Comparison of ENCODE assay signal across 30 cellular contexts in genomic region chr4:153258750-153259149, GRCh38. TPM values are rescaled to one million over a fixed set of nuclear protein-coding genes. Genes with fewer than 3 reads are reported as not detected.
DNase-seq lines count a peak whose midpoint lies in the region; ATAC-seq and TF ChIP-seq lines count a peak whose summit lies in the region.
"Had no signal": no experiment of that assay in that cellular context is flagged by ENCODE, and none has a peak within 500 bp of the region (broad histone marks: within the 10 kb centered on the region; RNA-seq: fewer than 3 reads in every experiment).

No MANE protein-coding gene starts in this region.

- intact Hi-C loops in A673 (cut with micrococcal nuclease; ENCODE audit: unreplicated experiment) = no loop called here
- intact Hi-C loops in lower leg skin (cut with DNase I; ENCODE audit: low total_unique reads) = no loop called here

- CTCF ChIA-PET in A673 (lab: Charles Lee) = no interaction called here

- ATAC-seq in GM18502 (IDR thresholded peaks at IDR 0.05; ENCODE audit: poor library complexity, unreplicated experiment) (no peak), HG03571 (IDR thresholded peaks at IDR 0.05; ENCODE audit: unreplicated experiment) (no peak)
- ATAC-seq: effector memory CD8-positive, alpha-beta T cell; esophagus mucosa; lower lobe of right lung; psoas muscle; stimulated activated naive CD8-positive, alpha-beta T cell treated with anti-CD3 and anti-CD28 coated beads, Interleukin-15, amount 100 ng/mL, for 72 hours had no signal

- DNase-seq in A673 (ENCODE audit: low spot score) = peak; percentile 60
- DNase-seq in mesendoderm = no peak
- no peak for DNase-seq in lower leg skin (ENCODE audit: low spot score in 2 of 2)
- no peak for DNase-seq in foreskin melanocyte
- DNase-seq: activated CD4-positive, alpha-beta T cell treated with anti-CD3 and anti-CD28 coated beads for 4 hours; activated CD8-positive, alpha-beta memory T cell treated with anti-CD3 and anti-CD28 coated beads for 24 hours; activated gamma-delta T cell treated with Interleukin-2 at 50 U/mL for 16 hours; activated T-cell treated with anti-CD3 and anti-CD28 coated beads, Interleukin-2, amount 50 U/mL, for 1 hour; AML-193; brain microvascular endothelial cell; CD8-positive, alpha-beta memory T cell; DMS153; effector memory CD8-positive, alpha-beta T cell; kidney; lower lobe of right lung; MV-4-11; NCI-H2171; NCI-H524 treated with DMSO at 0.1 percent for 48 hours; psoas muscle; stimulated activated naive CD8-positive, alpha-beta T cell treated with anti-CD3 and anti-CD28 coated beads, Interleukin-15, amount 100 ng/mL, for 72 hours; T-helper 2 cell; transverse colon had no signal

- H2BK5ac ChIP-seq in mesendoderm (ENCODE audit: low read length) = no peak overlapping the region

- H3K18ac ChIP-seq in mesendoderm (ENCODE audit: low read length) = no peak overlapping the region

- TF ChIP-seq CTCF in A673 (conservative IDR thresholded peaks at IDR 0.05; ENCODE audit: low read depth, low read length) = no peak
- TF ChIP-seq CTCF in lower leg skin (IDR thresholded peaks at IDR 0.05) = no peak

- H3K9me3 ChIP-seq in A673 (ENCODE audit: low read depth, low read length, poor library complexity, severe bottlenecking) = peaks cover 17% of the 10 kb centered on the region
- peaks cover 8% of the 10 kb centered on the region; the same call in 1 of the 2 replicates for H3K9me3 ChIP-seq in HUES6 (ENCODE audit: control insufficient read depth, insufficient read depth, low read depth, low read length)

- H3K79me1 ChIP-seq in mesendoderm (ENCODE audit: low read length) = peaks cover 5% of the 10 kb centered on the region

- no peaks in the 10 kb centered on the region for H3K79me2 ChIP-seq in mesendoderm (ENCODE audit: control insufficient read depth, insufficient read depth, low read length)

- H2BK120ac ChIP-seq in mesendoderm (ENCODE audit: low read depth, low read length) = no peak overlapping the region

- H3K27ac ChIP-seq in A673 (ENCODE audit: low read depth, low read length, poor library complexity, severe bottlenecking) (peak overlapping the region; percentile 84), HUES6 (ENCODE audit: low read depth, low read length) (peak overlapping the region; percentile 89), cingulate gyrus (ENCODE audit: low read depth, low read length) (peak overlapping the region; percentile 54), mesendoderm (ENCODE audit: low read depth, low read length) (no peak overlapping the region)
- H3K27ac ChIP-seq: brain microvascular endothelial cell, hepatocyte, KMS-11, lower lobe of right lung, psoas muscle, RWPE1 had no signal

- H3K36me3 ChIP-seq in A673 (ENCODE audit: insufficient read depth, low read length, poor library complexity, severe bottlenecking) (peaks cover 6% of the 10 kb centered on the region), HUES6 (ENCODE audit: control insufficient read depth, insufficient read depth, low read length) (0 out of 2 replicates have a peak, but pooled peaks cover 3% of the 10 kb centered on the region), mesendoderm (ENCODE audit: control insufficient read depth, insufficient read depth, low read length) (no peaks in the 10 kb centered on the region)
- H3K36me3 ChIP-seq: brain microvascular endothelial cell, lower lobe of right lung, transverse colon had no signal

- no peak overlapping the region for H4K5ac ChIP-seq in mesendoderm (ENCODE audit: low read length)

- H3K9ac ChIP-seq in HUES6 (ENCODE audit: low read length) (peak overlapping the region; percentile 75), mesendoderm (ENCODE audit: low read length) (peak overlapping the region; percentile 18)
- H3K9ac ChIP-seq: KMS-11 had no signal

- H2AK5ac ChIP-seq in mesendoderm (ENCODE audit: low read length) = no peak overlapping the region

- H3K27me3 ChIP-seq in A673 (replicated peaks; ENCODE audit: insufficient read depth, low read depth, low read length, poor library complexity) (no peaks in the 10 kb centered on the region), HUES6 (ENCODE audit: control insufficient read depth, insufficient read depth, low read length) (no peaks in the 10 kb centered on the region), mesendoderm (ENCODE audit: insufficient read depth, low read length, poor library complexity) (no peaks in the 10 kb centered on the region)
- H3K27me3 ChIP-seq: brain microvascular endothelial cell, hepatocyte, transverse colon had no signal

- no TSS peak for BruUV-seq in A673 (replicated peaks; lab: Mats Ljungman, UMichigan)

- H3K4me3 ChIP-seq in A673 (ENCODE audit: low read depth, low read length, poor library complexity, severe bottlenecking) (peak overlapping the region; percentile 43), HUES6 (ENCODE audit: low read depth, low read length) (peak overlapping the region; percentile 70), mesendoderm (ENCODE audit: low read length) (no peak overlapping the region), lower leg skin (ENCODE audit: low read depth, poor library complexity, severe bottlenecking) (no peak overlapping the region)
- H3K4me3 ChIP-seq: hepatocyte, lower lobe of right lung, psoas muscle, transverse colon had no signal

- peaks cover 60% of the 10 kb centered on the region for H3K4me1 ChIP-seq in A673 (ENCODE audit: insufficient read depth, low read length, poor library complexity, severe bottlenecking)
- peaks cover 64% of the 10 kb centered on the region for H3K4me1 ChIP-seq in HUES6 (ENCODE audit: control insufficient read depth, insufficient read depth, low read length)
- H3K4me1 ChIP-seq in mesendoderm (ENCODE audit: control insufficient read depth, low read depth, low read length) = peaks cover 9% of the 10 kb centered on the region
- H3K4me1 ChIP-seq: lower lobe of right lung, psoas muscle had no signal

- H3K4me2 ChIP-seq in mesendoderm (ENCODE audit: low read length) = no peak overlapping the region
- H3K4me2 ChIP-seq: hepatocyte, KMS-11 had no signal

- no peak for TF ChIP-seq POLR2A in lower leg skin (IDR thresholded peaks at IDR 0.05)

- POLR2A ChIA-PET in A673 (lab: Charles Lee; ENCODE audit: low non-redundant PET) = interaction anchor here (0.5 kb wide), 1 partner anchor 59 kb away, joined by 6 read pairs; no protein-coding TSS in a partner anchor

- no peak overlapping the region for H2BK15ac ChIP-seq in mesendoderm (replicated peaks; ENCODE audit: low read depth)

- H4K8ac ChIP-seq in mesendoderm (ENCODE audit: low read depth, low read length) = no peak overlapping the region

- WGBS in mesendoderm (ENCODE audit: extremely low coverage, insufficient coverage, low lambda C conversion rate) = no CpG with 5 or more reads among the region's 4 CpGs
- WGBS in lower leg skin, 2 donors = 61 to 71% methylated on average over 4 of the region's 4 CpGs

- H3K4ac ChIP-seq in mesendoderm (ENCODE audit: low read depth, low read length) = no peak overlapping the region

- H3K23ac ChIP-seq in mesendoderm (ENCODE audit: low read length) = no peak overlapping the region

- H3K56ac ChIP-seq in mesendoderm (ENCODE audit: low read length) = peak overlapping the region; percentile 50

RNA-seq across cellular contexts. Expression of gene TRIM2, which starts 54.5 kb away (rescaled TPM):
- 93.2 and 107 TPM in 2 replicates for total RNA-seq in A673 (2021)
- polyA plus RNA-seq in mesendoderm (2013, experiment 1 of 2) = 13.0 TPM
- 13.2 TPM for polyA plus RNA-seq in mesendoderm (2013, experiment 2 of 2)
- 10 to 100 TPM; 10.9 to 45.4 (median 29.2) TPM for total RNA-seq in lower leg skin

Comparison
In these comparisons a context has a peak if more than half of its experiments do, and no peak if none do; other contexts are left out.
1. H3K4me3 ChIP-seq: peak in A673 (single experiment) and HUES6 (single experiment); none in mesendoderm (single experiment) and lower leg skin (single experiment).